ENCODE assay signal across 19 cellular contexts in the genomic region with DNA sequence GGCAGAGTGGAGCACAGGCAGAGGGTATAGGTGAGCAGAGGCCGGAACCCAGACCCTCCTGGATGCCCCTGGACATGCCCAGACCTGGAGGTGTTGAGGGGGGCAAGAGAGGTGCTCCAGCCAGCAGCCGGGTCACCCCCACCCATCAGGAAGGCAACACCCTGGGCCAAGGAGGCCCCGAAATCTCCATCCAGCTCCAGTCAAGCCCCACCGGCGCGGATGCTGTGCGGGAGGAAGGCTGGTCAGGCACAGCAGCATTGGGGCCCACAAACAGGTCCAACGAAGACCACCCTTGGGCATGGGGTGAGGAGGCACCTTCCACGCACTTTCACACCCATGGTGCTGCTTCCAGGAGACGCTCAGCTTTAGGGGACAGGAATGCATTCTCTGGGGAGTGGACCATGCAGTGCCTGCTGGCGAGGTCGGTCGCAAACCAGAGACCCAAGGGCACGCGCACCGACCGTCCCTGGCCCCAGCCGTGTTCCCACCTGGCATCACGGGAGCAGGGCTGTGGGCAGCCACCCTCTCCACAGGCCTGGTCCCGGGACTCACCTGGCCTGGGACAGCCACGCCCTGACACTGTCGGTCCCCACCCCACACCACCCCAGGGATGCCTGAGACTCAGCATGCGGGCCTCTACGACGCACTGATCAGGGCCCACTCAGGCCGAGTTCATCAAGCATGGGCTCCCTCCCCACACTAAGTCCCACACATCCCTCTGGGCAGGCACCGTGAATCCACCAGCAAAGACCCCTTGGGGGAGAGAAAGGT. TPM values are rescaled to one million over a fixed set of nuclear protein-coding genes. Genes with fewer than 3 reads are reported as not detected.
DNase-seq lines count a peak whose midpoint lies in the region; ATAC-seq and TF ChIP-seq lines count a peak whose summit lies in the region.
"Had no signal": no experiment of that assay in that cellular context is flagged by ENCODE, and none has a peak within 500 bp of the region (broad histone marks: within the 10 kb centered on the region; RNA-seq: fewer than 3 reads in every experiment).

No MANE protein-coding gene starts in this region.

- H3K27me3 ChIP-seq in ovary = no peaks in the 10 kb centered on the region
- H3K27me3 ChIP-seq: thyroid gland had no signal

- 92 to 95% (median 93%) methylated on average over 27 of the region's 27 CpGs for WGBS in ovary, 3 donors

- H3K27ac ChIP-seq in 22Rv1 (0 out of 2 replicates have a peak overlapping the region, but pooled peaks have one; percentile 93), ovary (no peak overlapping the region)
- H3K27ac ChIP-seq: thyroid gland had no signal

- TF ChIP-seq CTCF in 22Rv1 (IDR thresholded peaks at IDR 0.05) (no peak), Calu3 (IDR thresholded peaks at IDR 0.05; ENCODE audit: unreplicated experiment) (no peak), glutamatergic neuron (IDR thresholded peaks at IDR 0.05; ENCODE audit: partially characterized antibody, unreplicated experiment) (no peak), ovary (IDR thresholded peaks at IDR 0.05) (no peak)

- H3K9me3 ChIP-seq in ovary = no peaks in the 10 kb centered on the region
- H3K9me3 ChIP-seq: Caco-2, thyroid gland had no signal

- no peaks in the 10 kb centered on the region for H3K36me3 ChIP-seq in ovary
- H3K36me3 ChIP-seq: thyroid gland had no signal

- peaks cover 14% of the 10 kb centered on the region for H3K4me1 ChIP-seq in ovary (ENCODE audit: insufficient read depth)
- H3K4me1 ChIP-seq: Caco-2 had no signal

- H3K36me3 Mint-ChIP-seq in Calu3 (ENCODE audit: insufficient read depth, unreplicated experiment) (peaks cover 100% of the 10 kb centered on the region), glutamatergic neuron (ENCODE audit: unreplicated experiment) (no peaks in the 10 kb centered on the region)

- ATAC-seq in HG03439 (IDR thresholded peaks at IDR 0.05; ENCODE audit: unreplicated experiment) = no peak
- ATAC-seq in HG03520 (IDR thresholded peaks at IDR 0.05; ENCODE audit: unreplicated experiment) = no peak
- ATAC-seq: activated CD4-positive, CD25-positive, alpha-beta regulatory T cell treated with anti-CD3 and anti-CD28 coated beads, Interleukin-2, amount 50 U/mL, for 24 hours; HCT116; PC-3 had no signal

- CTCF ChIA-PET in Calu3 (lab: Charles Lee) = no interaction called here

- no peak for TF ChIP-seq POLR2A in ovary (IDR thresholded peaks at IDR 0.05)

- intact Hi-C loops in Calu3 (cut with micrococcal nuclease; ENCODE audit: unreplicated experiment) (no loop called here), ovary (cut with DNase I) (no loop called here)

- DNase-seq in Calu3 (no peak), glutamatergic neuron (peak; percentile 10), ovary (peak in 4 of 5 donors; percentile 10 to 30 (median 20)), NCI-H526 treated with DMSO at 0.1 percent for 48 hours (lab: John Stamatoyannopoulos, UW) (no peak)
- DNase-seq: activated gamma-delta T cell treated with Interleukin-2 at 50 U/mL for 16 hours; anterior cingulate cortex; effector memory CD4-positive, alpha-beta T cell; NCI-H526; PC-3 had no signal

- TF ChIP-seq EP300 in ovary (IDR thresholded peaks at IDR 0.05) = no peak

- peak overlapping the region; percentile 9 for H3K4me3 Mint-ChIP-seq in Calu3 (ENCODE audit: low read depth, unreplicated experiment)
- H3K4me3 Mint-ChIP-seq in glutamatergic neuron (ENCODE audit: unreplicated experiment) = no peak overlapping the region
- H3K4me3 Mint-ChIP-seq: central memory CD8-positive, alpha-beta T cell; nephron had no signal

- peaks cover 83% of the 10 kb centered on the region for H3K4me1 Mint-ChIP-seq in Calu3 (ENCODE audit: low read depth, unreplicated experiment)
- H3K4me1 Mint-ChIP-seq in glutamatergic neuron (ENCODE audit: low read depth, unreplicated experiment) = peaks cover 6% of the 10 kb centered on the region

- BruUV-seq in Calu3 (replicated peaks; lab: Mats Ljungman, UMichigan) = no TSS peak

- no peak overlapping the region for H3K4me3 ChIP-seq in ovary
- H3K4me3 ChIP-seq: thyroid gland had no signal

- H3K27ac Mint-ChIP-seq in Calu3 (ENCODE audit: unreplicated experiment) (peak overlapping the region; percentile 68), glutamatergic neuron (ENCODE audit: unreplicated experiment) (no peak overlapping the region)

- H3K27me3 Mint-ChIP-seq in Calu3 (ENCODE audit: unreplicated experiment) = no peaks in the 10 kb centered on the region
- peaks cover 2% of the 10 kb centered on the region for H3K27me3 Mint-ChIP-seq in glutamatergic neuron (ENCODE audit: unreplicated experiment)
- H3K27me3 Mint-ChIP-seq: central memory CD8-positive, alpha-beta T cell had no signal

- H3K9me3 Mint-ChIP-seq in Calu3 (ENCODE audit: low read depth, unreplicated experiment) (no peaks in the 10 kb centered on the region), glutamatergic neuron (ENCODE audit: unreplicated experiment) (peaks cover 5% of the 10 kb centered on the region)
- H3K9me3 Mint-ChIP-seq: central memory CD8-positive, alpha-beta T cell; nephron had no signal

RNA-seq across cellular contexts. Expression of a gene that starts 43.6 kb away (rescaled TPM):
- 2.9 and 12.5 TPM in 2 replicates for total RNA-seq in Calu3 (2022)
- not detected for total RNA-seq in glutamatergic neuron (ENCODE audit: unreplicated experiment)
- total RNA-seq in ovary = under 1 TPM in 3 of 7 donors, not detected in 4; 0.23 to 0.50 (median 0.24) TPM
- polyA plus RNA-seq in ovary = under 1 TPM; 0.12 to 0.92 TPM
- total RNA-seq: Caco-2, HT1080, PC-3 had no signal

RNA-seq across cellular contexts. Expression of a gene that starts 45.9 kb away (rescaled TPM):
- total RNA-seq in Calu3 (2022) (732 and 1,302 TPM in 2 replicates), glutamatergic neuron (ENCODE audit: unreplicated experiment) (14.4 TPM), ovary (10 to 100 TPM in 5 of 7 donors, 1 to 10 TPM in 2; 2.7 to 73.4 (median 17.6) TPM)
- 10 to 100 TPM; 14.6 to 28.5 TPM for polyA plus RNA-seq in ovary

Comparison
In these comparisons a context has a peak if more than half of its experiments do, and no peak if none do; other contexts are left out.
1. DNase-seq: peak in glutamatergic neuron (single experiment) and ovary (4 of 5); none in Calu3 (single experiment) and NCI-H526 treated with DMSO at 0.1 percent for 48 hours (single experiment).